In genomic region chr18:36095936-36096519, GRCh38 we compare ENCODE assay signal across 8 cellular contexts. TPM values are rescaled to one million over a fixed set of nuclear protein-coding genes. Genes with fewer than 3 reads are reported as not detected.
DNase-seq lines count a peak whose midpoint lies in the region; ATAC-seq and TF ChIP-seq lines count a peak whose summit lies in the region.

No MANE protein-coding gene starts in this region.

- ATAC-seq in Right ventricle myocardium superior (ENCODE audit: poor library complexity) = peak; percentile 43
- ATAC-seq in left ventricle myocardium superior = no peak
- ATAC-seq in GM19463 (IDR thresholded peaks at IDR 0.05; ENCODE audit: unreplicated experiment) = no peak
- ATAC-seq in GM21381 (IDR thresholded peaks at IDR 0.05; ENCODE audit: unreplicated experiment) = no peak

- TF ChIP-seq CTCF in SU-DHL-6 (IDR thresholded peaks at IDR 0.05; ENCODE audit: insufficient read depth, low read length, poor library complexity, severe bottlenecking) (peak; percentile 70), fibroblast of villous mesenchyme (IDR thresholded peaks at IDR 0.05; ENCODE audit: insufficient read depth, low read depth, low read length) (peak; percentile 53)

- no peaks in the 10 kb centered on the region for H3K79me2 ChIP-seq in SU-DHL-6 (ENCODE audit: insufficient read depth, low read length)

- H3K27ac ChIP-seq in SU-DHL-6 (ENCODE audit: low read depth, low read length) = no peak overlapping the region

- no peaks in the 10 kb centered on the region for H3K9me2 ChIP-seq in SU-DHL-6 (replicated peaks; ENCODE audit: insufficient read depth, low read length)

- H4K20me1 ChIP-seq in SU-DHL-6 (ENCODE audit: low read depth, low read length) = no peaks in the 10 kb centered on the region

- H3F3A ChIP-seq in SU-DHL-6 (ENCODE audit: insufficient read depth) = no peaks in the 10 kb centered on the region

- no peak for DNase-seq in Right ventricle myocardium superior
- DNase-seq in left ventricle myocardium superior = no peak
- DNase-seq in NAMALWA (ENCODE audit: low spot score) = peak; percentile 75
- DNase-seq in fibroblast of villous mesenchyme (ENCODE audit: low read depth) = peak; percentile 85
- DNase-seq in putamen (ENCODE audit: low spot score) = peak; percentile 16

- H3K4me3 ChIP-seq in SU-DHL-6 (ENCODE audit: insufficient read depth, low read length, poor library complexity, severe bottlenecking) (no peak overlapping the region), fibroblast of villous mesenchyme (ENCODE audit: low read depth, low read length) (no peak overlapping the region)

- H3K9me3 ChIP-seq in SU-DHL-6 (ENCODE audit: insufficient read depth, low read length) = no peaks in the 10 kb centered on the region

- H2AFZ ChIP-seq in SU-DHL-6 (ENCODE audit: low read depth, low read length, severe bottlenecking) = no peak overlapping the region

- H3K4me2 ChIP-seq in SU-DHL-6 (ENCODE audit: low read depth, low read length, poor library complexity, severe bottlenecking) = no peak overlapping the region

- no peaks in the 10 kb centered on the region for H3K27me3 ChIP-seq in SU-DHL-6 (ENCODE audit: low read length)

- intact Hi-C loops in Right ventricle myocardium superior (cut with DNase I) (loop anchor here (5.0 kb wide), 2 partner anchors 79 to 186 kb away; no protein-coding TSS in a partner anchor), left ventricle myocardium superior (cut with micrococcal nuclease) (loop anchor here (2.0 kb wide), 1 partner anchor 189 kb away; no protein-coding TSS in a partner anchor)

- no peak overlapping the region for H3K9ac ChIP-seq in SU-DHL-6 (ENCODE audit: low read length)

- H3K36me3 ChIP-seq in SU-DHL-6 (ENCODE audit: low read length) = no peaks in the 10 kb centered on the region

RNA-seq across cellular contexts. Expression of gene RPRD1A, which starts 28.7 kb away (rescaled TPM):
- total RNA-seq in Right ventricle myocardium superior = 47.7 TPM
- 57.4 TPM for total RNA-seq in left ventricle myocardium superior
- total RNA-seq in fibroblast of villous mesenchyme = 38.0 and 70.4 TPM in 2 replicates

RNA-seq across cellular contexts. Expression of gene SLC39A6, which starts 33.1 kb away (rescaled TPM):
- total RNA-seq in Right ventricle myocardium superior (11.4 TPM), left ventricle myocardium superior (13.4 TPM), fibroblast of villous mesenchyme (83.4 and 120 TPM in 2 replicates)

RNA-seq across cellular contexts. Expression of gene ELP2, which starts 33.7 kb away (rescaled TPM):
- total RNA-seq in Right ventricle myocardium superior (47.6 TPM), left ventricle myocardium superior (59.5 TPM), fibroblast of villous mesenchyme (83.4 and 104 TPM in 2 replicates)

Comparison
In these comparisons a context has a peak if more than half of its experiments do, and no peak if none do; other contexts are left out.
1. DNase-seq: peak in NAMALWA (single experiment), fibroblast of villous mesenchyme (single experiment) and putamen (single experiment); none in Right ventricle myocardium superior (single experiment) and left ventricle myocardium superior (single experiment).